Comparison of ENCODE assay signal across 10 cellular contexts in the genomic region with DNA sequence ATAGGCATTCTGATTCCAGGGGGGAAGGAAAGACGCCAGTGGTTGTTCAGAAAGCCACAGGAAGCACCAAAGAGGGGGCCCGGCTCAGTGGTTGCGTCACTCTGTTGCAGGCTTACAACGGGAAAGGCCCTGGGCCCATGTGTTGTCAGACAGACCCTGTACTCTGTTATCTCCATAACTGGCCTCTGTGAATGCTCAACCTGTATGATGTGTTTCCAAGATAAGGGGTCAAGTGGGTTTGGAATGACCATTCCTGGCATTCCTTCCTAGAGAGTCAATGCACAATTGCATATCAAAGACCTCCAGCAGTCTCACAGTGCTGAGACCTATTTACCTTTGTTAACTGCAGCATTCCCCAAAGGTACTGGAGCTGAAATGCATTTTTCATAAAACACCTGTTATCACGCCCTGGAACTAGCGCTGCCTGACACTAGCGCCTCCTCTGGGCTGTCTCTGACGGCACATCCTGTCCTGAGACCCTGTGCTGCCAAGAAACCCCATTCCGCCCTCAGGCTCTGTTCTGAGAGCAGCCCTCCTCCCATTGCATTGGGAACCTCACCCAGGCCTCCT. TPM values are rescaled to one million over a fixed set of nuclear protein-coding genes. Genes with fewer than 3 reads are reported as not detected.
DNase-seq lines count a peak whose midpoint lies in the region; ATAC-seq and TF ChIP-seq lines count a peak whose summit lies in the region.
"Had no signal": no experiment of that assay in that cellular context is flagged by ENCODE, and none has a peak within 500 bp of the region (broad histone marks: within the 10 kb centered on the region; RNA-seq: fewer than 3 reads in every experiment).

No MANE protein-coding gene starts in this region.

- POLR2A ChIA-PET in activated CD4-positive, alpha-beta T cell treated with anti-CD3 and anti-CD28 coated beads for 36 hours (lab: Charles Lee), result no interaction called here
- POLR2A ChIA-PET in activated CD4-positive, alpha-beta T cell treated with anti-CD3 and anti-CD28 coated beads, Interleukin-2, amount 10 ng/mL, durations not matched to agents 7 days and 5 days (lab: Charles Lee), result no interaction called here

- no peak for ATAC-seq in activated CD4-positive, alpha-beta T cell treated with anti-CD3 and anti-CD28 coated beads for 36 hours
- ATAC-seq in GM19035 (IDR thresholded peaks at IDR 0.05; ENCODE audit: unreplicated experiment), result no peak

- no peaks in the 10 kb centered on the region for H3K9me3 Mint-ChIP-seq in activated CD4-positive, alpha-beta T cell treated with anti-CD3 and anti-CD28 coated beads for 36 hours (ENCODE audit: low read depth)
- no peaks in the 10 kb centered on the region for H3K9me3 Mint-ChIP-seq in activated CD4-positive, alpha-beta T cell treated with anti-CD3 and anti-CD28 coated beads, Interleukin-2, amount 10 ng/mL, durations not matched to agents 7 days and 5 days
- H3K9me3 Mint-ChIP-seq: CD4-positive, alpha-beta memory T cell had no signal

- peak overlapping the region; percentile 4 for H3K27ac Mint-ChIP-seq in activated CD4-positive, alpha-beta T cell treated with anti-CD3 and anti-CD28 coated beads for 36 hours
- no peak overlapping the region for H3K27ac Mint-ChIP-seq in activated CD4-positive, alpha-beta T cell treated with anti-CD3 and anti-CD28 coated beads, Interleukin-2, amount 10 ng/mL, durations not matched to agents 7 days and 5 days

- H3K4me3 ChIP-seq in iPS-18a (ENCODE audit: low read length) (no peak overlapping the region), uterus (no peak overlapping the region)

- no peak for TF ChIP-seq CTCF in uterus (IDR thresholded peaks at IDR 0.05)

- H3K4me1 ChIP-seq in iPS-18a (ENCODE audit: control insufficient read depth, low read depth, low read length) (peaks cover 32% of the 10 kb centered on the region), uterus (peaks cover 20 to 26% of the 10 kb centered on the region in 2 donors)

- no peaks in the 10 kb centered on the region for H3K36me3 ChIP-seq in iPS-18a (ENCODE audit: control insufficient read depth, low read depth, low read length)
- H3K36me3 ChIP-seq in uterus, result no peaks in the 10 kb centered on the region

- peak overlapping the region; percentile 11 for H3K9ac ChIP-seq in iPS-18a (ENCODE audit: low read length)

- no peaks in the 10 kb centered on the region for H3K36me3 Mint-ChIP-seq in activated CD4-positive, alpha-beta T cell treated with anti-CD3 and anti-CD28 coated beads for 36 hours (ENCODE audit: low read depth)
- no peaks in the 10 kb centered on the region for H3K36me3 Mint-ChIP-seq in activated CD4-positive, alpha-beta T cell treated with anti-CD3 and anti-CD28 coated beads, Interleukin-2, amount 10 ng/mL, durations not matched to agents 7 days and 5 days (ENCODE audit: low read depth)
- H3K36me3 Mint-ChIP-seq: CD4-positive, alpha-beta memory T cell had no signal

- H3K4me1 Mint-ChIP-seq in activated CD4-positive, alpha-beta T cell treated with anti-CD3 and anti-CD28 coated beads for 36 hours, result peaks cover 37% of the 10 kb centered on the region
- peaks cover 38% of the 10 kb centered on the region for H3K4me1 Mint-ChIP-seq in activated CD4-positive, alpha-beta T cell treated with anti-CD3 and anti-CD28 coated beads, Interleukin-2, amount 10 ng/mL, durations not matched to agents 7 days and 5 days

- TF ChIP-seq POLR2A in uterus (IDR thresholded peaks at IDR 0.05), result no peak

- H3K27ac ChIP-seq in iPS-18a (ENCODE audit: low read length), result peak overlapping the region; percentile 49
- peak overlapping the region; percentile 84 to 97 for H3K27ac ChIP-seq in uterus

- H3K4me3 Mint-ChIP-seq in activated CD4-positive, alpha-beta T cell treated with anti-CD3 and anti-CD28 coated beads for 36 hours, result no peak overlapping the region
- H3K4me3 Mint-ChIP-seq in activated CD4-positive, alpha-beta T cell treated with anti-CD3 and anti-CD28 coated beads, Interleukin-2, amount 10 ng/mL, durations not matched to agents 7 days and 5 days, result no peak overlapping the region

- no peaks in the 10 kb centered on the region for H3K9me3 ChIP-seq in iPS-18a (ENCODE audit: control insufficient read depth, low read depth, low read length)
- no peaks in the 10 kb centered on the region for H3K9me3 ChIP-seq in uterus

- H3K27me3 ChIP-seq in iPS-18a (ENCODE audit: control insufficient read depth, insufficient read depth, low read length), result no peaks in the 10 kb centered on the region
- H3K27me3 ChIP-seq in uterus, result no peaks in the 10 kb centered on the region

- H3K27me3 Mint-ChIP-seq in activated CD4-positive, alpha-beta T cell treated with anti-CD3 and anti-CD28 coated beads for 36 hours, result no peaks in the 10 kb centered on the region
- H3K27me3 Mint-ChIP-seq in activated CD4-positive, alpha-beta T cell treated with anti-CD3 and anti-CD28 coated beads, Interleukin-2, amount 10 ng/mL, durations not matched to agents 7 days and 5 days, result peaks cover 6% of the 10 kb centered on the region
- H3K27me3 Mint-ChIP-seq: CD4-positive, alpha-beta memory T cell had no signal

- intact Hi-C loops in activated CD4-positive, alpha-beta T cell treated with anti-CD3 and anti-CD28 coated beads for 36 hours (cut with DNase I, micrococcal nuclease), result no loop called here
- intact Hi-C loops in uterus (cut with DNase I; ENCODE audit: low total_unique reads), result no loop called here

- CTCF ChIA-PET in activated CD4-positive, alpha-beta T cell treated with anti-CD3 and anti-CD28 coated beads for 36 hours (lab: Charles Lee), result interaction anchor here (1.4 kb wide), 1 partner anchor 12 kb away, joined by 4 read pairs; no protein-coding TSS in a partner anchor
- CTCF ChIA-PET in activated CD4-positive, alpha-beta T cell treated with anti-CD3 and anti-CD28 coated beads, Interleukin-2, amount 10 ng/mL, durations not matched to agents 7 days and 5 days (lab: Charles Lee), result interaction anchor here (1.4 kb wide), 1 partner anchor 26 kb away, joined by 3 read pairs; no protein-coding TSS in a partner anchor

- DNase-seq in activated CD4-positive, alpha-beta T cell treated with anti-CD3 and anti-CD28 coated beads for 36 hours, result no peak
- DNase-seq in activated CD4-positive, alpha-beta T cell treated with anti-CD3 and anti-CD28 coated beads, Interleukin-2, amount 10 ng/mL, durations not matched to agents 7 days and 5 days, result no peak
- DNase-seq in RPMI7951 (ENCODE audit: low read depth), result peak; percentile 76
- no peak for DNase-seq in uterus
- no peak for DNase-seq in activated effector memory CD4-positive, alpha-beta T cell treated with anti-CD3 and anti-CD28 coated beads, Interleukin-2, amount 50 U/mL, for 16 hours
- DNase-seq in AG08396 (ENCODE audit: low spot score), result no peak
- DNase-seq: CD4-positive, alpha-beta memory T cell had no signal

RNA-seq across cellular contexts. Expression of gene LRRFIP1, which starts 13.2 kb away (rescaled TPM):
- total RNA-seq in activated CD4-positive, alpha-beta T cell treated with anti-CD3 and anti-CD28 coated beads for 36 hours, result 100 to 1,000 TPM; 234 to 235 TPM
- 100 to 1,000 TPM; 187 to 196 TPM for total RNA-seq in activated CD4-positive, alpha-beta T cell treated with anti-CD3 and anti-CD28 coated beads, Interleukin-2, amount 10 ng/mL, durations not matched to agents 7 days and 5 days
- 48.1 and 57.7 TPM in 2 replicates for total RNA-seq in RPMI7951 (2014; rRNA removed; shearing (Covaris generic))
- total RNA-seq in uterus, result 100 to 1,000 TPM in 2 of 4 donors, 10 to 100 TPM in 2; 62.8 to 199 (median 121) TPM

RNA-seq across cellular contexts. Expression of gene RAB17, which starts 23.7 kb away (rescaled TPM):
- total RNA-seq in activated CD4-positive, alpha-beta T cell treated with anti-CD3 and anti-CD28 coated beads for 36 hours, result under 1 TPM; 0.18 to 0.30 TPM
- not detected for total RNA-seq in activated CD4-positive, alpha-beta T cell treated with anti-CD3 and anti-CD28 coated beads, Interleukin-2, amount 10 ng/mL, durations not matched to agents 7 days and 5 days
- total RNA-seq in RPMI7951 (2014; rRNA removed; shearing (Covaris generic)), result 3.6 and 4.5 TPM in 2 replicates
- total RNA-seq in uterus, result 1 to 10 TPM in 3 of 4 donors, under 1 TPM in 1; 0.26 to 4.6 (median 4.0) TPM
- total RNA-seq: CD4-positive, alpha-beta memory T cell had no signal

RNA-seq across cellular contexts. Expression of gene PRLH, which starts 47.9 kb away (rescaled TPM):
- total RNA-seq in activated CD4-positive, alpha-beta T cell treated with anti-CD3 and anti-CD28 coated beads for 36 hours, result not detected
- not detected for total RNA-seq in activated CD4-positive, alpha-beta T cell treated with anti-CD3 and anti-CD28 coated beads, Interleukin-2, amount 10 ng/mL, durations not matched to agents 7 days and 5 days
- not detected in 2 replicates for total RNA-seq in RPMI7951 (2014; rRNA removed; shearing (Covaris generic))
- not detected for total RNA-seq in uterus
- total RNA-seq: CD4-positive, alpha-beta memory T cell; myocyte had no signal
